In the genomic region with DNA sequence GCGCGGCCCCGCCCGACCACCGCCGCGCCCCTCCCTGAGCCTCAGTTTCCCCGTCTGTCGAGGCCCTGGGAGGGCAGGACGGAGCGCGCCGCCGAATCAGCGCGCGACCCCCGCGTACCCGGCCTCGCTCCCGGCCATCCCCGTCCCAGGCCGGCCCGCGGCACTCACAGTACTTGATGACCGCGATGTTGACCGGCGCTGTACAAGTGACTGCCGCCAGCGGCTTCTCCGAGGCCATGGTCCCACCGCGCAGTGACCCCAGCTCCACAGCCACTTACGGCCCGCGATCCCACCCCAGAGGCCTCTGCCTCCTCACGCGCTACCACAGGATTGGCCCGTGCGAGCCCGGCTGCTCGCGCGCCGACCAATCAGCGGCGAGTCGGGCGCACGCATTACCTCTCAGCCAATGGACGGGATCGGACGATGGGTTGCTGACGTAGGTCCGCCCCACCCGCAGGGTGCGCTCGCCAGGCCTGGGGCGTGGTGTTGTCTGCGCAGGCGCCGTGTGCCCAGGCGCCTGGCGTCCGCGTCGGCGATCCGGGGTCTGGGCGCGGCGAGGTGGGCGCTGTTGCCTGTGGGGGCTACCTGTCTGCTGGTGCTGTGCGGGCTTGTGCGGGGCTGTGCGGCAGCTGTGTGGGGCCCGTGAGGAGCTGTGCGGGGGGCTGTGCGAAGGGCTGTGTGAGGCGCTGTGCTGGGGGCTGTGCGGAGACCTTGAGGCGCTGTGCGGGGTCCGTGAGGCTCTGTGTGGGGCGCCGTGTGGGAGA, we compare ENCODE assay signal across 1 cellular context.
A peak's percentile ranks its signal among the peaks of the same experiment; 100 is the strongest.
TF ChIP-seq lines count a peak whose summit lies in the region.

TSS of gene MVD (minus strand) at position 249 of the 764 bp plus-strand sequence. CDS start at position 238, 11 bp downstream.

TF ChIP-seq in HepG2, 621 proteins besides CTCF, POLR2A, EP300 and RAD21 (continued from another document and continues in another):
- TF ChIP-seq, protein P1, sequence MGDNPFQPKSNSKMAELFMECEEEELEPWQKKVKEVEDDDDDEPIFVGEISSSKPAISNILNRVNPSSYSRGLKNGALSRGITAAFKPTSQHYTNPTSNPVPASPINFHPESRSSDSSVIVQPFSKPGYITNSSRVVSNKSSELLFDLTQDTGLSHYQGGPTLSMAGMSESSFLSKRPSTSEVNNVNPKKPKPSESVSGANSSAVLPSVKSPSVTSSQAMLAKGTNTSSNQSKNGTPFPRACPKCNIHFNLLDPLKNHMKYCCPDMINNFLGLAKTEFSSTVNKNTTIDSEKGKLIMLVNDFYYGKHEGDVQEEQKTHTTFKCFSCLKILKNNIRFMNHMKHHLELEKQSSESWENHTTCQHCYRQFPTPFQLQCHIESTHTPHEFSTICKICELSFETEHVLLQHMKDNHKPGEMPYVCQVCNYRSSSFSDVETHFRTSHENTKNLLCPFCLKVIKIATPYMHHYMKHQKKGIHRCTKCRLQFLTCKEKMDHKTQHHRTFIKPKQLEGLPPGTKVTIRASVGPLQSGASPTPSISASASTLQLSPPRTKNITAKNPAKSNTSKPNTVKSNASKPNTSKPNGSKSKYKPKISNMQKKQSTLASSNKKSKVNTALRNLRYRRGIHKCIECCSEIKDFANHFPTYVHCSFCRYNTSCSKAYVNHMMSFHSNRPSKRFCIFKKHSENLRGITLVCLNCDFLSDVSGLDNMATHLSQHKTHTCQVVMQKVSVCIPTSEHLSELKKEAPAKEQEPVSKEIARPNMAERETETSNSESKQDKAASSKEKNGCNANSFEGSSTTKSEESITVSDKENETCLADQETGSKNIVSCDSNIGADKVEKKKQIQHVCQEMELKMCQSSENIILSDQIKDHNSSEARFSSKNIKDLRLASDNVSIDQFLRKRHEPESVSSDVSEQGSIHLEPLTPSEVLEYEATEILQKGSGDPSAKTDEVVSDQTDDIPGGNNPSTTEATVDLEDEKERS (CRISPR knock-in tag; IDR thresholded peaks at IDR 0.05): 0 out of 2 replicates have a peak, but pooled peaks have one; percentile 28
- no peak for TF ChIP-seq TCF7 (IDR thresholded peaks at IDR 0.05; ENCODE audit: low read depth)
- peak; percentile 56 for TF ChIP-seq ZNF138 (CRISPR knock-in tag; IDR thresholded peaks at IDR 0.05; ENCODE audit: low read depth)
- no peak for TF ChIP-seq CBX2 (IDR thresholded peaks at IDR 0.05; ENCODE audit: low read depth, low read length)
- 0 out of 2 replicates have a peak, but pooled peaks have one; percentile 18 for TF ChIP-seq CBX2 (CRISPR knock-in tag; IDR thresholded peaks at IDR 0.05; ENCODE audit: low read depth)
- TF ChIP-seq, protein P2, sequence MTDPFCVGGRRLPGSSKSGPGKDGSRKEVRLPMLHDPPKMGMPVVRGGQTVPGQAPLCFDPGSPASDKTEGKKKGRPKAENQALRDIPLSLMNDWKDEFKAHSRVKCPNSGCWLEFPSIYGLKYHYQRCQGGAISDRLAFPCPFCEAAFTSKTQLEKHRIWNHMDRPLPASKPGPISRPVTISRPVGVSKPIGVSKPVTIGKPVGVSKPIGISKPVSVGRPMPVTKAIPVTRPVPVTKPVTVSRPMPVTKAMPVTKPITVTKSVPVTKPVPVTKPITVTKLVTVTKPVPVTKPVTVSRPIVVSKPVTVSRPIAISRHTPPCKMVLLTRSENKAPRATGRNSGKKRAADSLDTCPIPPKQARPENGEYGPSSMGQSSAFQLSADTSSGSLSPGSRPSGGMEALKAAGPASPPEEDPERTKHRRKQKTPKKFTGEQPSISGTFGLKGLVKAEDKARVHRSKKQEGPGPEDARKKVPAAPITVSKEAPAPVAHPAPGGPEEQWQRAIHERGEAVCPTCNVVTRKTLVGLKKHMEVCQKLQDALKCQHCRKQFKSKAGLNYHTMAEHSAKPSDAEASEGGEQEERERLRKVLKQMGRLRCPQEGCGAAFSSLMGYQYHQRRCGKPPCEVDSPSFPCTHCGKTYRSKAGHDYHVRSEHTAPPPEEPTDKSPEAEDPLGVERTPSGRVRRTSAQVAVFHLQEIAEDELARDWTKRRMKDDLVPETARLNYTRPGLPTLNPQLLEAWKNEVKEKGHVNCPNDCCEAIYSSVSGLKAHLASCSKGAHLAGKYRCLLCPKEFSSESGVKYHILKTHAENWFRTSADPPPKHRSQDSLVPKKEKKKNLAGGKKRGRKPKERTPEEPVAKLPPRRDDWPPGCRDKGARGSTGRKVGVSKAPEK (CRISPR knock-in tag; IDR thresholded peaks at IDR 0.05; ENCODE audit: borderline replicate concordance): no peak
- peak; percentile 92 for TF ChIP-seq ZFP91 (CRISPR knock-in tag; IDR thresholded peaks at IDR 0.05; ENCODE audit: borderline replicate concordance)
- peak; percentile 91 for TF ChIP-seq ZNF501 (CRISPR knock-in tag; IDR thresholded peaks at IDR 0.05)
- peak; percentile 25; the same call in 1 of the 2 replicates for TF ChIP-seq WIZ (CRISPR knock-in tag; IDR thresholded peaks at IDR 0.05)
- peak; percentile 87 for TF ChIP-seq ATF1 (CRISPR knock-in tag; IDR thresholded peaks at IDR 0.05)
- peak; percentile 57 for TF ChIP-seq ISL2 (CRISPR knock-in tag; IDR thresholded peaks at IDR 0.05)
- peak; percentile 64 for TF ChIP-seq ZSCAN29 (CRISPR knock-in tag; conservative IDR thresholded peaks at IDR 0.05)
- TF ChIP-seq HIVEP1 (CRISPR knock-in tag; IDR thresholded peaks at IDR 0.05): peak; percentile 47; the same call in 1 of the 2 replicates
- peak; percentile 92 for TF ChIP-seq RXRA (CRISPR knock-in tag; IDR thresholded peaks at IDR 0.05)
- TF ChIP-seq, protein P3, sequence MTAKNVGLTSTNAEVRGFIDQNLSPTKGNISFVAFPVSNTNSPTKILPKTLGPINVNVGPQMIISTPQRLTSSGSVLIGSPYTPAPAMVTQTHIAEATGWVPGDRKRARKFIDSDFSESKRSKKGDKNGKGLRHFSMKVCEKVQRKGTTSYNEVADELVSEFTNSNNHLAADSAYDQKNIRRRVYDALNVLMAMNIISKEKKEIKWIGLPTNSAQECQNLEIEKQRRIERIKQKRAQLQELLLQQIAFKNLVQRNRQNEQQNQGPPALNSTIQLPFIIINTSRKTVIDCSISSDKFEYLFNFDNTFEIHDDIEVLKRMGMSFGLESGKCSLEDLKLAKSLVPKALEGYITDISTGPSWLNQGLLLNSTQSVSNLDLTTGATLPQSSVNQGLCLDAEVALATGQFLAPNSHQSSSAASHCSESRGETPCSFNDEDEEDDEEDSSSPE (CRISPR knock-in tag; IDR thresholded peaks at IDR 0.05): peak; percentile 86
- TF ChIP-seq KLF12 (CRISPR knock-in tag; IDR thresholded peaks at IDR 0.05; ENCODE audit: borderline replicate concordance): peak; percentile 72; the same call in 1 of the 2 replicates
- no peak for TF ChIP-seq CEBPG (CRISPR knock-in tag; IDR thresholded peaks at IDR 0.05)
- TF ChIP-seq, protein P4, sequence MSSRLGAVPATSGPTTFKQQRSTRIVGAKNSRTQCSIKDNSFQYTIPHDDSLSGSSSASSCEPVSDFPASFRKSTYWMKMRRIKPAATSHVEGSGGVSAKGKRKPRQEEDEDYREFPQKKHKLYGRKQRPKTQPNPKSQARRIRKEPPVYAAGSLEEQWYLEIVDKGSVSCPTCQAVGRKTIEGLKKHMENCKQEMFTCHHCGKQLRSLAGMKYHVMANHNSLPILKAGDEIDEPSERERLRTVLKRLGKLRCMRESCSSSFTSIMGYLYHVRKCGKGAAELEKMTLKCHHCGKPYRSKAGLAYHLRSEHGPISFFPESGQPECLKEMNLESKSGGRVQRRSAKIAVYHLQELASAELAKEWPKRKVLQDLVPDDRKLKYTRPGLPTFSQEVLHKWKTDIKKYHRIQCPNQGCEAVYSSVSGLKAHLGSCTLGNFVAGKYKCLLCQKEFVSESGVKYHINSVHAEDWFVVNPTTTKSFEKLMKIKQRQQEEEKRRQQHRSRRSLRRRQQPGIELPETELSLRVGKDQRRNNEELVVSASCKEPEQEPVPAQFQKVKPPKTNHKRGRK (CRISPR knock-in tag; IDR thresholded peaks at IDR 0.05): no peak
- peak; percentile 72; the same call in 1 of the 2 replicates for TF ChIP-seq SALL1 (CRISPR knock-in tag; IDR thresholded peaks at IDR 0.05)
- TF ChIP-seq, protein P5, sequence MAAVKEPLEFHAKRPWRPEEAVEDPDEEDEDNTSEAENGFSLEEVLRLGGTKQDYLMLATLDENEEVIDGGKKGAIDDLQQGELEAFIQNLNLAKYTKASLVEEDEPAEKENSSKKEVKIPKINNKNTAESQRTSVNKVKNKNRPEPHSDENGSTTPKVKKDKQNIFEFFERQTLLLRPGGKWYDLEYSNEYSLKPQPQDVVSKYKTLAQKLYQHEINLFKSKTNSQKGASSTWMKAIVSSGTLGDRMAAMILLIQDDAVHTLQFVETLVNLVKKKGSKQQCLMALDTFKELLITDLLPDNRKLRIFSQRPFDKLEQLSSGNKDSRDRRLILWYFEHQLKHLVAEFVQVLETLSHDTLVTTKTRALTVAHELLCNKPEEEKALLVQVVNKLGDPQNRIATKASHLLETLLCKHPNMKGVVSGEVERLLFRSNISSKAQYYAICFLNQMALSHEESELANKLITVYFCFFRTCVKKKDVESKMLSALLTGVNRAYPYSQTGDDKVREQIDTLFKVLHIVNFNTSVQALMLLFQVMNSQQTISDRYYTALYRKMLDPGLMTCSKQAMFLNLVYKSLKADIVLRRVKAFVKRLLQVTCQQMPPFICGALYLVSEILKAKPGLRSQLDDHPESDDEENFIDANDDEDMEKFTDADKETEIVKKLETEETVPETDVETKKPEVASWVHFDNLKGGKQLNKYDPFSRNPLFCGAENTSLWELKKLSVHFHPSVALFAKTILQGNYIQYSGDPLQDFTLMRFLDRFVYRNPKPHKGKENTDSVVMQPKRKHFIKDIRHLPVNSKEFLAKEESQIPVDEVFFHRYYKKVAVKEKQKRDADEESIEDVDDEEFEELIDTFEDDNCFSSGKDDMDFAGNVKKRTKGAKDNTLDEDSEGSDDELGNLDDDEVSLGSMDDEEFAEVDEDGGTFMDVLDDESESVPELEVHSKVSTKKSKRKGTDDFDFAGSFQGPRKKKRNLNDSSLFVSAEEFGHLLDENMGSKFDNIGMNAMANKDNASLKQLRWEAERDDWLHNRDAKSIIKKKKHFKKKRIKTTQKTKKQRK (IDR thresholded peaks at IDR 0.05; ENCODE audit: low read length): no peak
- TF ChIP-seq ZNF850 (CRISPR knock-in tag; conservative IDR thresholded peaks at IDR 0.05): peak; percentile 84; the same call in 1 of the 2 replicates
- peak; percentile 88 for TF ChIP-seq ZIK1 (CRISPR knock-in tag; IDR thresholded peaks at IDR 0.05; ENCODE audit: borderline replicate concordance, low read depth)
- peak; percentile 76; the same call in 1 of the 2 replicates for TF ChIP-seq GLI4 (CRISPR knock-in tag; IDR thresholded peaks at IDR 0.05; ENCODE audit: borderline replicate concordance)
- TF ChIP-seq ZNF777 (CRISPR knock-in tag; IDR thresholded peaks at IDR 0.05): peak; percentile 66; the same call in 1 of the 2 replicates
- TF ChIP-seq, protein P6, sequence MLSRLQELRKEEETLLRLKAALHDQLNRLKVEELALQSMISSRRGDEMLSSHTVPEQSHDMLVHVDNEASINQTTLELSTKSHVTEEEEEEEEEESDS (CRISPR knock-in tag; IDR thresholded peaks at IDR 0.05; ENCODE audit: borderline replicate concordance): 0 out of 2 replicates have a peak, but pooled peaks have one; percentile 11
- no peak for TF ChIP-seq ZFAT (CRISPR knock-in tag; conservative IDR thresholded peaks at IDR 0.05)
- peak; percentile 85 for TF ChIP-seq KDM5A (IDR thresholded peaks at IDR 0.05; ENCODE audit: borderline replicate concordance, low read length)
- no peak for TF ChIP-seq ZNF577 (CRISPR knock-in tag; IDR thresholded peaks at IDR 0.05; ENCODE audit: borderline replicate concordance, low read depth)
- TF ChIP-seq ZNF543 (CRISPR knock-in tag; IDR thresholded peaks at IDR 0.05): peak; percentile 64; the same call in 1 of the 2 replicates
- TF ChIP-seq ZNF264 (CRISPR knock-in tag; IDR thresholded peaks at IDR 0.05): 0 out of 2 replicates have a peak, but pooled peaks have one; percentile 48
- 0 out of 2 replicates have a peak, but pooled peaks have one; percentile 20 for TF ChIP-seq TGIF2 (CRISPR knock-in tag; IDR thresholded peaks at IDR 0.05)
- TF ChIP-seq, protein P7, sequence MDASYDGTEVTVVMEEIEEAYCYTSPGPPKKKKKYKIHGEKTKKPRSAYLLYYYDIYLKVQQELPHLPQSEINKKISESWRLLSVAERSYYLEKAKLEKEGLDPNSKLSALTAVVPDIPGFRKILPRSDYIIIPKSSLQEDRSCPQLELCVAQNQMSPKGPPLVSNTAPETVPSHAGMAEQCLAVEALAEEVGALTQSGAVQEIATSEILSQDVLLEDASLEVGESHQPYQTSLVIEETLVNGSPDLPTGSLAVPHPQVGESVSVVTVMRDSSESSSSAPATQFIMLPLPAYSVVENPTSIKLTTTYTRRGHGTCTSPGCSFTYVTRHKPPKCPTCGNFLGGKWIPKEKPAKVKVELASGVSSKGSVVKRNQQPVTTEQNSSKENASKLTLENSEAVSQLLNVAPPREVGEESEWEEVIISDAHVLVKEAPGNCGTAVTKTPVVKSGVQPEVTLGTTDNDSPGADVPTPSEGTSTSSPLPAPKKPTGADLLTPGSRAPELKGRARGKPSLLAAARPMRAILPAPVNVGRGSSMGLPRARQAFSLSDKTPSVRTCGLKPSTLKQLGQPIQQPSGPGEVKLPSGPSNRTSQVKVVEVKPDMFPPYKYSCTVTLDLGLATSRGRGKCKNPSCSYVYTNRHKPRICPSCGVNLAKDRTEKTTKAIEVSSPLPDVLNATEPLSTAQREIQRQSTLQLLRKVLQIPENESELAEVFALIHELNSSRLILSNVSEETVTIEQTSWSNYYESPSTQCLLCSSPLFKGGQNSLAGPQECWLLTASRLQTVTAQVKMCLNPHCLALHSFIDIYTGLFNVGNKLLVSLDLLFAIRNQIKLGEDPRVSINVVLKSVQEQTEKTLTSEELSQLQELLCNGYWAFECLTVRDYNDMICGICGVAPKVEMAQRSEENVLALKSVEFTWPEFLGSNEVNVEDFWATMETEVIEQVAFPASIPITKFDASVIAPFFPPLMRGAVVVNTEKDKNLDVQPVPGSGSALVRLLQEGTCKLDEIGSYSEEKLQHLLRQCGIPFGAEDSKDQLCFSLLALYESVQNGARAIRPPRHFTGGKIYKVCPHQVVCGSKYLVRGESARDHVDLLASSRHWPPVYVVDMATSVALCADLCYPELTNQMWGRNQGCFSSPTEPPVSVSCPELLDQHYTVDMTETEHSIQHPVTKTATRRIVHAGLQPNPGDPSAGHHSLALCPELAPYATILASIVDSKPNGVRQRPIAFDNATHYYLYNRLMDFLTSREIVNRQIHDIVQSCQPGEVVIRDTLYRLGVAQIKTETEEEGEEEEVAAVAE (CRISPR knock-in tag; IDR thresholded peaks at IDR 0.05; ENCODE audit: borderline replicate concordance): peak; percentile 95
- TF ChIP-seq ZNF430 (CRISPR knock-in tag; IDR thresholded peaks at IDR 0.05): peak; percentile 73
- peak; percentile 81 for TF ChIP-seq FOXK1 (CRISPR knock-in tag; IDR thresholded peaks at IDR 0.05; ENCODE audit: borderline replicate concordance, low read depth)
- 0 out of 2 replicates have a peak, but pooled peaks have one; percentile 32 for TF ChIP-seq ZSCAN22 (CRISPR knock-in tag; IDR thresholded peaks at IDR 0.05)
- peak in 1 of 2 experiments; percentile 89; a peak in 1 of 4 replicates for TF ChIP-seq KLF16 (CRISPR knock-in tag; IDR thresholded peaks at IDR 0.05)
- TF ChIP-seq ZSCAN20 (CRISPR knock-in tag; IDR thresholded peaks at IDR 0.05; ENCODE audit: borderline replicate concordance): no peak
- peak; percentile 86 for TF ChIP-seq HOXA3 (CRISPR knock-in tag; IDR thresholded peaks at IDR 0.05)
- no peak for TF ChIP-seq CENPX (CRISPR knock-in tag; IDR thresholded peaks at IDR 0.05)
